In genomic region chr17:77254961-77255741, GRCh38 we compare ENCODE assay signal across 1 cellular context.
TF ChIP-seq lines count a peak whose summit lies in the region.

No MANE protein-coding gene starts in this region.

TF ChIP-seq in K562, 482 proteins besides CTCF, POLR2A, EP300 and RAD21 (continued from another document and continues in another):
- TF ChIP-seq ZNF280A (IDR thresholded peaks at IDR 0.05; ENCODE audit: low read depth, partially characterized antibody) (no peak), RNF2 (IDR thresholded peaks at IDR 0.05) (no peak), DIDO1 (tag; IDR thresholded peaks at IDR 0.05; ENCODE audit: low read depth) (no peak), TRIM28 (IDR thresholded peaks at IDR 0.05) (no peak), NFIX (CRISPR knock-in tag; IDR thresholded peaks at IDR 0.05; ENCODE audit: low read depth) (peak; percentile 40; the same call in 1 of the 2 replicates), KLF1 (tag; IDR thresholded peaks at IDR 0.05) (no peak), BCLAF1 (IDR thresholded peaks at IDR 0.05; ENCODE audit: borderline replicate concordance in 1 of 2, control insufficient read depth in 1 of 2, low read depth in 2 of 2, low read length in 1 of 2) (no peak), ZBTB49 (CRISPR knock-in tag; IDR thresholded peaks at IDR 0.05; ENCODE audit: borderline replicate concordance) (no peak), E2F4 (CRISPR knock-in tag; IDR thresholded peaks at IDR 0.05; ENCODE audit: low read depth) (no peak), PTTG1 (tag; IDR thresholded peaks at IDR 0.05; ENCODE audit: low read depth) (no peak), VEZF1 (CRISPR knock-in tag; IDR thresholded peaks at IDR 0.05) (no peak), POLR3A (IDR thresholded peaks at IDR 0.05; ENCODE audit: borderline replicate concordance, extremely low read depth, insufficient read depth, insufficient read length) (no peak), RBM39 (optimal IDR thresholded peaks at IDR 0.05; ENCODE audit: low read depth, low read length) (no peak), NCOA1 (IDR thresholded peaks at IDR 0.05; ENCODE audit: low read depth) (no peak), NR2C1 (IDR thresholded peaks at IDR 0.05) (no peak), NR2C1 (tag; IDR thresholded peaks at IDR 0.05) (no peak), ZNF212 (CRISPR knock-in tag; IDR thresholded peaks at IDR 0.05) (no peak), FOXO4 (CRISPR knock-in tag; IDR thresholded peaks at IDR 0.05) (no peak), ZNF75A (CRISPR knock-in tag; IDR thresholded peaks at IDR 0.05) (no peak), GTF2B (IDR thresholded peaks at IDR 0.05; ENCODE audit: extremely low read depth, insufficient read length) (no peak), BHLHE40 (IDR thresholded peaks at IDR 0.05; ENCODE audit: low read length) (0 out of 2 replicates have a peak, but pooled peaks have one; percentile 28), ATF1 (CRISPR knock-in tag; IDR thresholded peaks at IDR 0.05) (no peak), ATF1 (tag; IDR thresholded peaks at IDR 0.05) (no peak), ZC3H4 (CRISPR knock-in tag; IDR thresholded peaks at IDR 0.05; ENCODE audit: borderline replicate concordance) (no peak), FOXJ2 (tag; IDR thresholded peaks at IDR 0.05) (no peak), ATF3 (IDR thresholded peaks at IDR 0.05) (no peak), ATF3 (CRISPR knock-in tag; conservative IDR thresholded peaks at IDR 0.05) (no peak), NFIC (IDR thresholded peaks at IDR 0.05) (peak; percentile 90), MAX (CRISPR knock-in tag; IDR thresholded peaks at IDR 0.05) (peak; percentile 49), HNRNPL (IDR thresholded peaks at IDR 0.05; ENCODE audit: low read depth, low read length) (no peak), ZNF584 (CRISPR knock-in tag; IDR thresholded peaks at IDR 0.05; ENCODE audit: low read depth) (no peak), EGR1 (conservative IDR thresholded peaks at IDR 0.05) (0 out of 2 replicates have a peak, but pooled peaks have one; percentile 4), MAZ (CRISPR knock-in tag; conservative IDR thresholded peaks at IDR 0.05 in 1 of 2, IDR thresholded peaks at IDR 0.05 in 1 of 2) (no peak), POLR2AphosphoS2 (IDR thresholded peaks at IDR 0.05; ENCODE audit: low read length) (no peak), IRF2 (CRISPR knock-in tag; IDR thresholded peaks at IDR 0.05) (no peak), MITF (IDR thresholded peaks at IDR 0.05) (no peak), HNRNPUL1 (IDR thresholded peaks at IDR 0.05; ENCODE audit: low read length) (no peak), ZNF592 (IDR thresholded peaks at IDR 0.05) (no peak), ZNF830 (CRISPR knock-in tag; IDR thresholded peaks at IDR 0.05) (no peak)
